ENCODE assay signal across 32 cellular contexts in genomic region chr1:50942334-50942733, GRCh38.
"Had no signal": no experiment of that assay in that cellular context is flagged by ENCODE, and none has a peak within 500 bp of the region (broad histone marks: within the 10 kb centered on the region; RNA-seq: fewer than 3 reads in every experiment).

No MANE protein-coding gene starts in this region.

- ATAC-seq: activated naive CD4-positive, alpha-beta T cell treated with anti-CD3 and anti-CD28 coated beads, Interleukin-2, amount 50 U/mL, for 72 hours; activated naive CD8-positive, alpha-beta T cell treated with anti-CD3 and anti-CD28 coated beads, Interleukin-2, amount 50 U/mL, for 24 hours; activated T-cell treated with anti-CD3 and anti-CD28 coated beads, Interleukin-2, amount 50 U/mL, for 4 hours; activated T-cell treated with anti-CD3 and anti-CD28 coated beads, Interleukin-2, amount 50 U/mL, for 72 hours; activated T-helper 17 cell treated with anti-CD3 and anti-CD28 coated beads, Interleukin-2, amount 50 U/mL, for 72 hours; body of pancreas had no signal

- H3K4me1 ChIP-seq: ascending aorta, breast epithelium had no signal

- H3K9me3 ChIP-seq: adrenal gland, ascending aorta, body of pancreas, breast epithelium had no signal

- H3K27ac ChIP-seq: adrenal gland, ascending aorta, body of pancreas, brain microvascular endothelial cell, breast epithelium, cardiac muscle cell had no signal

- H3K27me3 ChIP-seq: adrenal gland, ascending aorta, body of pancreas, brain microvascular endothelial cell, breast epithelium, cardiac muscle cell had no signal

- FAIRE-seq: bronchial epithelial cell had no signal

- DNase-seq: activated effector memory CD4-positive, alpha-beta T cell treated with anti-CD3 and anti-CD28 coated beads, Interleukin-2, amount 50 U/mL, for 16 hours; activated effector memory CD4-positive, alpha-beta T cell treated with Interleukin-2 at 50 U/mL for 16 hours; activated gamma-delta T cell; activated gamma-delta T cell treated with Interleukin-2 at 50 U/mL for 16 hours; activated naive CD4-positive, alpha-beta T cell; activated naive CD4-positive, alpha-beta T cell treated with anti-CD3 and anti-CD28 coated beads for 36 hours; activated naive CD4-positive, alpha-beta T cell treated with anti-CD3 and anti-CD28 coated beads, Interleukin-2, amount 10 ng/mL, durations not matched to agents 7 days and 5 days; activated naive CD4-positive, alpha-beta T cell treated with anti-CD3 and anti-CD28 coated beads, Interleukin-2, amount 50 U/mL, for 16 hours; activated naive CD4-positive, alpha-beta T cell treated with Interleukin-2 at 50 U/mL for 16 hours; activated naive CD8-positive, alpha-beta T cell treated with anti-CD3 and anti-CD28 coated beads for 36 hours; activated naive CD8-positive, alpha-beta T cell treated with anti-CD3 and anti-CD28 coated beads, Interleukin-2, amount 10 ng/mL, durations not matched to agents 7 days and 5 days; activated naive CD8-positive, alpha-beta T cell treated with anti-CD3 and anti-CD28 coated beads, Interleukin-2, amount 50 U/mL, for 24 hours; activated T-cell treated with anti-CD3 and anti-CD28 coated beads, Interleukin-2, amount 50 U/mL, for 24 hours; activated T-cell treated with anti-CD3 and anti-CD28 coated beads, Interleukin-2, amount 50 U/mL, for 4 hours; activated T-cell treated with anti-CD3 and anti-CD28 coated beads, Interleukin-2, amount 50 U/mL, for 48 hours; activated T-cell treated with anti-CD3 and anti-CD28 coated beads, Interleukin-2, amount 50 U/mL, for 72 hours; adrenal gland; amniotic stem cell; amygdala; anterior cingulate cortex; aorta; body of pancreas; brain microvascular endothelial cell; caudate nucleus; central memory CD4-positive, alpha-beta T cell; cerebellar nuclear complex had no signal

- H3K4me3 ChIP-seq: adrenal gland, ascending aorta, body of pancreas, breast epithelium, cardiac muscle cell had no signal

- H3K36me3 ChIP-seq: adrenal gland, ascending aorta, brain microvascular endothelial cell, breast epithelium, cardiac muscle cell had no signal
